In genomic region chr2:168711091-168711490, GRCh38 we compare ENCODE assay signal across 27 cellular contexts.
"Had no signal": no experiment of that assay in that cellular context is flagged by ENCODE, and none has a peak within 500 bp of the region (broad histone marks: within the 10 kb centered on the region; RNA-seq: fewer than 3 reads in every experiment).

No MANE protein-coding gene starts in this region.

- H3K27me3 ChIP-seq: brain microvascular endothelial cell, esophagus muscularis mucosa, foreskin keratinocyte, heart left ventricle, neural progenitor cell, spleen, testis, vagina had no signal

- H3K4me3 ChIP-seq: esophagus muscularis mucosa, heart left ventricle, lower lobe of right lung, neural progenitor cell, spleen, testis, vagina had no signal

- H3K4me1 ChIP-seq: lower lobe of right lung, neural progenitor cell, testis, vagina had no signal

- H3K9me3 ChIP-seq: esophagus muscularis mucosa, heart left ventricle, lower lobe of right lung, spleen, testis, vagina had no signal

- DNase-seq: activated B cell treated with CpG ODN at 0.5 μM for 24 hours; activated CD4-positive, alpha-beta T cell treated with anti-CD3 and anti-CD28 coated beads, Interleukin-2, amount 50 U/mL, for 1 hour; activated CD8-positive, alpha-beta T cell treated with anti-CD3 and anti-CD28 coated beads for 36 hours; activated gamma-delta T cell treated with Interleukin-2 at 50 U/mL for 16 hours; activated naive CD4-positive, alpha-beta T cell treated with anti-CD3 and anti-CD28 coated beads, Interleukin-2, amount 50 U/mL, for 16 hours; activated T-cell treated with anti-CD3 and anti-CD28 coated beads, Interleukin-2, amount 50 U/mL, for 4 hours; amniotic stem cell; brain microvascular endothelial cell; central memory CD4-positive, alpha-beta T cell; foreskin keratinocyte; heart left ventricle; hypothalamus; lower lobe of right lung; mesenchymal stem cell; natural killer cell; posterior cingulate gyrus; right cardiac atrium; spleen; stimulated activated CD4-positive, alpha-beta T cell treated with anti-CD3 and anti-CD28 coated beads, Interleukin-4, amount 100 ng/mL, for 1 hour; stimulated activated naive CD8-positive, alpha-beta T cell treated with anti-CD3 and anti-CD28 coated beads, Interleukin-15, Interleukin-2, amounts not matched to agents 100 U/mL and 50 U/mL, for 24 hours; T1000; testis had no signal

- H3K27ac ChIP-seq: brain microvascular endothelial cell, esophagus muscularis mucosa, foreskin keratinocyte, heart left ventricle, lower lobe of right lung, neural progenitor cell, spleen, testis, vagina had no signal

- H3K36me3 ChIP-seq: brain microvascular endothelial cell, esophagus muscularis mucosa, heart left ventricle, lower lobe of right lung, neural progenitor cell, spleen, vagina had no signal

- ATAC-seq: activated CD8-positive, alpha-beta T cell treated with anti-CD3 and anti-CD28 coated beads for 36 hours; activated T-cell treated with anti-CD3 and anti-CD28 coated beads, Interleukin-2, amount 50 U/mL, for 4 hours; activated T-helper 17 cell treated with anti-CD3 and anti-CD28 coated beads, Interleukin-2, amount 50 U/mL, for 72 hours; foreskin keratinocyte; lower lobe of right lung; natural killer cell; right cardiac atrium; stimulated activated naive CD8-positive, alpha-beta T cell treated with anti-CD3 and anti-CD28 coated beads, Interleukin-15, Interleukin-2, amounts not matched to agents 100 U/mL and 50 U/mL, for 24 hours had no signal

- FAIRE-seq: astrocyte had no signal
